In genomic region chr18:35215026-35215425, GRCh38 we compare ENCODE assay signal across 24 cellular contexts. TPM values are rescaled to one million over a fixed set of nuclear protein-coding genes. Genes with fewer than 3 reads are reported as not detected.
DNase-seq lines count a peak whose midpoint lies in the region; ATAC-seq lines count a peak whose summit lies in the region.
"Had no signal": no experiment of that assay in that cellular context is flagged by ENCODE, and none has a peak within 500 bp of the region (broad histone marks: within the 10 kb centered on the region; RNA-seq: fewer than 3 reads in every experiment).

No MANE protein-coding gene starts in this region.

- no peak overlapping the region for H3K4me2 ChIP-seq in mesendoderm (ENCODE audit: low read length)
- H3K4me2 ChIP-seq: KMS-11 had no signal

- no peak overlapping the region for H3K4ac ChIP-seq in mesendoderm (ENCODE audit: low read depth, low read length)

- no peaks in the 10 kb centered on the region for H3K79me1 ChIP-seq in mesendoderm (ENCODE audit: low read length)

- H2BK5ac ChIP-seq in mesendoderm (ENCODE audit: low read length), result no peak overlapping the region

- H3K79me2 ChIP-seq in mesendoderm (ENCODE audit: control insufficient read depth, insufficient read depth, low read length), result no peaks in the 10 kb centered on the region

- ATAC-seq in GM21528 (IDR thresholded peaks at IDR 0.05; ENCODE audit: low FRiP score, unreplicated experiment) (no peak), GM18517 (IDR thresholded peaks at IDR 0.05; ENCODE audit: unreplicated experiment) (no peak)
- ATAC-seq: heart left ventricle; left lung; SK-N-SH treated with all-trans-retinoic acid at 6 μM for 48 hours; stimulated activated naive CD8-positive, alpha-beta T cell treated with anti-CD3 and anti-CD28 coated beads, Interleukin-15, Interleukin-2, amounts not matched to agents 100 U/mL and 50 U/mL, for 24 hours had no signal

- no CpG with 5 or more reads among the region's 1 CpG for WGBS in mesendoderm (ENCODE audit: extremely low coverage, insufficient coverage, low lambda C conversion rate)

- H3K18ac ChIP-seq in mesendoderm (ENCODE audit: low read length), result peak overlapping the region; percentile 13

- H3K9ac ChIP-seq in HUES48 (ENCODE audit: low read depth, low read length) (0 out of 2 replicates have a peak overlapping the region, but pooled peaks have one; percentile 28), mesendoderm (ENCODE audit: low read length) (no peak overlapping the region)
- H3K9ac ChIP-seq: KMS-11 had no signal

- H3K4me3 ChIP-seq in HUES48 (ENCODE audit: low read depth, low read length) (no peak overlapping the region), mesendoderm (ENCODE audit: low read length) (no peak overlapping the region)
- H3K4me3 ChIP-seq: adrenal gland, heart left ventricle, left lung, right atrium auricular region had no signal

- H4K8ac ChIP-seq in mesendoderm (ENCODE audit: low read depth, low read length), result no peak overlapping the region

- no peak overlapping the region for H2AK5ac ChIP-seq in mesendoderm (ENCODE audit: low read length)

- H3K56ac ChIP-seq in mesendoderm (ENCODE audit: low read length), result peak overlapping the region; percentile 40

- no peak overlapping the region for H2BK15ac ChIP-seq in mesendoderm (replicated peaks; ENCODE audit: low read depth)

- H3K27me3 ChIP-seq in HUES48 (ENCODE audit: control insufficient read depth, insufficient read depth, low read length), result no peaks in the 10 kb centered on the region
- H3K27me3 ChIP-seq in mesendoderm (ENCODE audit: insufficient read depth, low read length, poor library complexity), result no peaks in the 10 kb centered on the region
- H3K27me3 ChIP-seq: adrenal gland, heart left ventricle, left lung, right atrium auricular region had no signal

- H3K36me3 ChIP-seq in HUES48 (ENCODE audit: control insufficient read depth, insufficient read depth, low read length), result no peaks in the 10 kb centered on the region
- no peaks in the 10 kb centered on the region for H3K36me3 ChIP-seq in mesendoderm (ENCODE audit: control insufficient read depth, insufficient read depth, low read length)
- H3K36me3 ChIP-seq: adrenal gland, heart left ventricle, left lung, right atrium auricular region had no signal

- DNase-seq in NCI-H2029 treated with DMSO at 0.1 percent for 48 hours (lab: John Stamatoyannopoulos, UW) (peak; percentile 41), NCI-H82 treated with DMSO at 0.1 percent for 48 hours (lab: John Stamatoyannopoulos, UW; ENCODE audit: unreplicated experiment) (peak; percentile 25), mesendoderm (peak; percentile 75)
- no peak for DNase-seq in stimulated activated CD4-positive, alpha-beta T cell treated with anti-CD3 and anti-CD28 coated beads, Interleukin-1b, Interleukin-23, amount 100 ng/mL, for 48 hours
- DNase-seq: activated CD4-positive, alpha-beta T cell treated with anti-CD3 and anti-CD28 coated beads for 4 hours; activated naive CD4-positive, alpha-beta T cell treated with Interleukin-2 at 50 U/mL for 16 hours; activated T-cell treated with anti-CD3 and anti-CD28 coated beads, Interleukin-2, amount 50 U/mL, for 48 hours; adrenal gland; EL; heart left ventricle; left lung; naive B cell; NCI-H2171; NCI-H526 treated with DMSO at 0.1 percent for 48 hours; stimulated activated CD4-positive, alpha-beta T cell treated with anti-CD3 and anti-CD28 coated beads, Interleukin-4, amount 100 ng/mL, for 4 hours; stimulated activated naive CD8-positive, alpha-beta T cell treated with anti-CD3 and anti-CD28 coated beads, Interleukin-15, Interleukin-2, amounts not matched to agents 100 U/mL and 50 U/mL, for 24 hours; T-helper 2 cell had no signal

- H3K27ac ChIP-seq in HUES48 (ENCODE audit: low read depth, low read length), result peak overlapping the region; percentile 37
- H3K27ac ChIP-seq in mesendoderm (ENCODE audit: low read depth, low read length), result no peak overlapping the region
- H3K27ac ChIP-seq: adrenal gland, C4-2B, heart left ventricle, KMS-11, left lung, right atrium auricular region had no signal

- no peak overlapping the region for H3K23ac ChIP-seq in mesendoderm (ENCODE audit: low read length)

- H3K9me3 ChIP-seq in HUES48 (ENCODE audit: control insufficient read depth, insufficient read depth, low read length), result no peaks in the 10 kb centered on the region
- H3K9me3 ChIP-seq: adrenal gland, heart left ventricle, left lung, right atrium auricular region had no signal

- H3K4me1 ChIP-seq in HUES48 (ENCODE audit: control insufficient read depth, insufficient read depth, low read length) (peaks cover 21% of the 10 kb centered on the region), mesendoderm (ENCODE audit: control insufficient read depth, low read depth, low read length) (no peaks in the 10 kb centered on the region)
- H3K4me1 ChIP-seq: adrenal gland, heart left ventricle, left lung, right atrium auricular region had no signal

- no peak overlapping the region for H4K5ac ChIP-seq in mesendoderm (ENCODE audit: low read length)

- H2BK120ac ChIP-seq in mesendoderm (ENCODE audit: low read depth, low read length), result no peak overlapping the region

RNA-seq across cellular contexts. Expression of gene ZNF397, which starts 25.8 kb away (rescaled TPM):
- 16.3 TPM for polyA plus RNA-seq in mesendoderm (2013, experiment 1 of 2)
- polyA plus RNA-seq in mesendoderm (2013, experiment 2 of 2), result 16.2 TPM
